9 cellular contexts compared by ENCODE assay signal in the genomic region with DNA sequence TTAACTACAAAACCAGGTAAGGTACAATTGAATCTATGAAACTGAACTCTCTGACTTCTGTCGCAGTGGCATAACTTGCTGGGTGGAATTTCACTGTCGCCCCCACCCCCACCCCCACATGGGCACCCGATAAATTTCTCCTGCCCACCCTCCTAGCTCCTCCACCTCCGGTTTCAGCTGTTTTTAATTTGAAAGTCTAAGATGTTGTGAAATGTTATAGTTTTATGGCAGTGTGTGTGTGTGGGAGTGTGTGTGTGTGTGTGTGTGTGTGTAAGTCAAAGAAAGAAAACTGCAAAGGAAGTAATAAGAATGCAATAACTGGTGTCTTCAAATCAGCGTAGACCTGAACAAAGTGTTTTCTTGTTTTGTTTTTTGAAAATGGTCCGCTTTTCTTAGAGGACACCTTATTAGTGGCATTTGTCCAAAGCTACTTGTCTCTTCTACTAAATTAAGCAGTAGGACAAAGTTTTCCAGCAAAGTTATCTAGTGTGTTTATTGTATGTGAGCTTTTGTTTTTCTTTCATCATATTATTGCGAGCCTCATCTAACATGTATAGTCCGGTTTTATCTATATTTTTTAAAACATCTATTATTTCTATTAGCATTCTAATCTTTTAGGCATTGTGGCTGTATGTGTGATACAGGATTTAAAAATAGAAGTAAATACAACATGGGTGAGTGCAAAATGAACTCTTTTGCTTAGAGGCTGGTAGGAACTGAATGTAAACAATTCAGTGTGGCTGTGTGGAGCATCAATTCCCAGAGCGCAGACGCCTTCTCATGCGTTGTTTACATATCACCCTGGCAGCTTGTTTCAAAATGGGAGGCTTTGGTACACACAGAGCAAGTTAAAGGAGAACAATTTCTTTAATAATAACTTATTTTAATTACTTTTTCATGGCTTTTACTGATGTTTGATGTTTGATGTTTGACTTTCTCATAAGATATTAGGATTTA.
DNase-seq lines count a peak whose midpoint lies in the region; ATAC-seq and TF ChIP-seq lines count a peak whose summit lies in the region.
"Had no signal": no experiment of that assay in that cellular context is flagged by ENCODE, and none has a peak within 500 bp of the region (broad histone marks: within the 10 kb centered on the region; RNA-seq: fewer than 3 reads in every experiment).

No MANE protein-coding gene starts in this region.

- no peak for TF ChIP-seq CTCF in parathyroid adenoma (IDR thresholded peaks at IDR 0.05)

- no peak for ATAC-seq in HG02623 (IDR thresholded peaks at IDR 0.05; ENCODE audit: unreplicated experiment)
- no peak for ATAC-seq in GM19452 (IDR thresholded peaks at IDR 0.05; ENCODE audit: unreplicated experiment)

- no peaks in the 10 kb centered on the region for H3K79me2 ChIP-seq in parathyroid adenoma

- peak overlapping the region; percentile 30 for H3K4me2 ChIP-seq in parathyroid adenoma (ENCODE audit: low read length)

- no peaks in the 10 kb centered on the region for H3K4me1 ChIP-seq in parathyroid adenoma

- H2AFZ ChIP-seq in parathyroid adenoma: peak overlapping the region; percentile 7

- no peak overlapping the region for H3K27ac ChIP-seq in parathyroid adenoma

- no peak overlapping the region for H3K9ac ChIP-seq in parathyroid adenoma

- H3K36me3 ChIP-seq in parathyroid adenoma (ENCODE audit: control insufficient read depth, insufficient read depth, low read length): no peaks in the 10 kb centered on the region

- H3K4me3 ChIP-seq in parathyroid adenoma (ENCODE audit: low read depth, low read length): peak overlapping the region; percentile 42

- DNase-seq in EH (ENCODE audit: low read depth): peak; percentile 55
- peak; percentile 89 for DNase-seq in NCI-H748 (lab: John Stamatoyannopoulos, UW; ENCODE audit: unreplicated experiment)
- DNase-seq in fibroblast of gingiva (ENCODE audit: low read depth): peak; percentile 93
- DNase-seq in activated CD4-positive, alpha-beta T cell treated with anti-CD3 and anti-CD28 coated beads, Interleukin-2, amount 50 U/mL, for 4 hours: no peak
- DNase-seq in NCI-H187 (lab: John Stamatoyannopoulos, UW): no peak
- DNase-seq: activated effector memory CD4-positive, alpha-beta T cell treated with anti-CD3 and anti-CD28 coated beads, Interleukin-2, amount 50 U/mL, for 16 hours had no signal

- no peaks in the 10 kb centered on the region for H3K9me3 ChIP-seq in parathyroid adenoma (ENCODE audit: control insufficient read depth, low read length)

- no peaks in the 10 kb centered on the region for H3K27me3 ChIP-seq in parathyroid adenoma (ENCODE audit: control insufficient read depth, insufficient read depth, low read length)

Comparison
In these comparisons a context has a peak if more than half of its experiments do, and no peak if none do; other contexts are left out.
1. DNase-seq: peak in EH (single experiment), NCI-H748 (single experiment) and fibroblast of gingiva (single experiment); none in activated CD4-positive, alpha-beta T cell treated with anti-CD3 and anti-CD28 coated beads, Interleukin-2, amount 50 U/mL, for 4 hours (0 of 2) and NCI-H187 (0 of 2).